ENCODE assay signal across 8 cellular contexts in the genomic region with DNA sequence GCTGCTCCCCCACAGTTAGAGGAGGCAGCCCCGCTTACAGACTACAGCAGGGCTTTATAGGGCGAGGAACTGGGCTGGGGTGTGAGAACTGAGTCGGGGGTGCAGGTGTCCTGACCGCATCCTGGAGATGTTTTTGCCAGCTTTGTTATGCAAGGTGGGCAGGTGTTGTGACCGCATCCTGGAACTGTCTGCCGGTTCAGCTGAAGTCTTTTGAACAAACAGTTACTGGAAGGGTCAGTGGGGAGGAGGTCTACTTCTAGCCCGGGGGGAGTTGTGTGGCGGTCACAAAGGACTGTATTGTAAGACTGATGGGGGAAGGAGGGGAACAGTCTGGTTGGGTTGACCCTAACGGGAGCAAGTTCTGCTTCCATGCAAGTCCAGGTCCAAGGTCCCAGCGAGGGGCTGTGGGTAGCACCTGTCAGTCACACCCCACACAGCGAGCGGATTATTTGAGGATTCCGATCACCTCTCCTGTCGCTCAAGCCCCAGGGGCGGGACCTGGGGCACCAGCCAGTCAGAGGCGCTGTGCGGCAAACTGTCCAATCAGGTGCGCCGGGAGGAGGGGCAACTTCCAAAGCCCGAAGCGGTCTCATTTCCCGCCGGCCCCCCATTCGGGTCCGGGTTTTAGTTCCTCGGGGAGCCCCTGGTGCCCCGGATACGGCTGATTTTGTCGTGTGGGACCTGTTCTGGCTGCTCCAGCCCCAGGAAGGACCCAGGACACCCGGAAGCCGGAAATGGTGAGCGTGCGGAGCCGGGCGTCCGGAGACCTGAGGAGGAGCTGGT. TPM values are rescaled to one million over a fixed set of nuclear protein-coding genes. Genes with fewer than 3 reads are reported as not detected.
A peak's percentile ranks its signal among the peaks of the same experiment; 100 is the strongest.
DNase-seq lines count a peak whose midpoint lies in the region; ATAC-seq and TF ChIP-seq lines count a peak whose summit lies in the region.

Gene ZNF101, plus strand, starts transcription at position 610 of the 783 bp plus-strand sequence. Its CDS starts 125 bp downstream, at position 735.

- H3K4me3 Mint-ChIP-seq in nephron: peak within 1 kb of the TSS; percentile 85 to 88 (median 88)

- no peaks in the 10 kb centered on the region for H3K9me3 Mint-ChIP-seq in nephron

- H3K27me3 Mint-ChIP-seq in nephron (ENCODE audit: low read depth): no peaks in the 10 kb centered on the region

- H3K4me1 Mint-ChIP-seq in nephron: peaks cover 4% of the 10 kb centered on the region

- TF ChIP-seq CTCF in fibroblast of the aortic adventitia (IDR thresholded peaks at IDR 0.05; ENCODE audit: insufficient read depth, low read length): no peak
- TF ChIP-seq CTCF in nephron (IDR thresholded peaks at IDR 0.05; ENCODE audit: unreplicated experiment in 3 of 3): no peak

- H3K9me3 ChIP-seq in HAP-1 (no peaks in the 10 kb centered on the region), MG63 (peaks cover 21% of the 10 kb centered on the region)

- peaks cover 17% of the 10 kb centered on the region for H3K36me3 Mint-ChIP-seq in nephron (ENCODE audit: low read depth)

- peaks cover 8% of the 10 kb centered on the region for H3K36me3 ChIP-seq in HAP-1 (replicated peaks)
- peaks cover 20% of the 10 kb centered on the region for H3K36me3 ChIP-seq in MG63

- H3K27ac Mint-ChIP-seq in nephron: peak within 1 kb of the TSS; percentile 24 to 70 (median 37)

- ATAC-seq in stimulated activated naive CD8-positive, alpha-beta T cell treated with anti-CD3 and anti-CD28 coated beads, Interleukin-15, Interleukin-2, amounts not matched to agents 100 U/mL and 50 U/mL, for 24 hours: peak; percentile 84

- DNase-seq in G401 (ENCODE audit: low spot score): peak; percentile 97
- DNase-seq in HAP-1 (ENCODE audit: low spot score in 2 of 2): peak; percentile 90 to 98
- peak; percentile 97 for DNase-seq in MG63
- DNase-seq in SHP77 (lab: John Stamatoyannopoulos, UW): peak; percentile 91 to 98
- DNase-seq in activated T-helper 9 cell treated with anti-CD3 and anti-CD28 coated beads, Interleukin-2, amount 50 U/mL, for 16 hours (ENCODE audit: low read depth): peak; percentile 92
- DNase-seq in fibroblast of the aortic adventitia (ENCODE audit: low read depth): peak; percentile 85
- peak; percentile 96 for DNase-seq in stimulated activated naive CD8-positive, alpha-beta T cell treated with anti-CD3 and anti-CD28 coated beads, Interleukin-15, Interleukin-2, amounts not matched to agents 100 U/mL and 50 U/mL, for 24 hours

- H3K27me3 ChIP-seq in HAP-1 (ENCODE audit: low read depth) (no peaks in the 10 kb centered on the region), MG63 (no peaks in the 10 kb centered on the region)

- H3K4me3 ChIP-seq in HAP-1 (peak within 1 kb of the TSS; percentile 96), MG63 (peak within 1 kb of the TSS; percentile 91), fibroblast of the aortic adventitia (ENCODE audit: low read depth, low read length) (peak within 1 kb of the TSS; percentile 87)

- in situ Hi-C loops in G401 (cut with HindIII; ENCODE audit: low sequenced_read_pairs) (no loop called here), HAP-1 (cut with MboI; ENCODE audit: low sequenced_read_pairs) (loop anchor here (5.0 kb wide), 1 partner anchor 109 kb away; no protein-coding TSS in a partner anchor)

- H3K4me1 ChIP-seq in HAP-1: peaks cover 4% of the 10 kb centered on the region

RNA-seq across cellular contexts. Expression of gene ZNF101, which starts in this region (rescaled TPM):
- total RNA-seq in G401 (2014; rRNA removed; shearing (Covaris generic)): 15.9 and 19.1 TPM in 2 replicates
- 7.1 and 18.0 TPM in 2 replicates for total RNA-seq in MG63 (2014; rRNA removed; shearing (Covaris generic); ENCODE audit: low replicate concordance)
- total RNA-seq in fibroblast of the aortic adventitia (ENCODE audit: low replicate concordance): 3.0 and 6.8 TPM in 2 replicates

Comparison
In these comparisons a context has a peak if more than half of its experiments do, and no peak if none do; other contexts are left out.
1. Peak in every context shown above with its lines: DNase-seq, ATAC-seq and H3K4me3 ChIP-seq.